In genomic region chr10:69333205-69333604, GRCh38 we compare ENCODE assay signal across 1 cellular context.
TF ChIP-seq lines count a peak whose summit lies in the region.

No MANE protein-coding gene starts in this region.

TF ChIP-seq in H1, 55 proteins besides CTCF, POLR2A, EP300 and RAD21:
- TF ChIP-seq, protein P1, sequence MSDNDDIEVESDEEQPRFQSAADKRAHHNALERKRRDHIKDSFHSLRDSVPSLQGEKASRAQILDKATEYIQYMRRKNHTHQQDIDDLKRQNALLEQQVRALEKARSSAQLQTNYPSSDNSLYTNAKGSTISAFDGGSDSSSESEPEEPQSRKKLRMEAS (IDR thresholded peaks at IDR 0.05) = 0 out of 2 replicates have a peak, but pooled peaks have one; percentile 15
- TF ChIP-seq ASH2L (IDR thresholded peaks at IDR 0.05; ENCODE audit: low read length) (peak; percentile 64), TEAD4 (IDR thresholded peaks at IDR 0.05; ENCODE audit: low read depth, low read length) (peak; percentile 98), SP2 (IDR thresholded peaks at IDR 0.05; ENCODE audit: low read length) (no peak), GABPA (IDR thresholded peaks at IDR 0.05; ENCODE audit: borderline replicate concordance, insufficient read depth, low read length) (peak; percentile 44; the same call in 1 of the 2 replicates), SP1 (IDR thresholded peaks at IDR 0.05; ENCODE audit: low read depth, low read length) (peak; percentile 83), NRF1 (IDR thresholded peaks at IDR 0.05; ENCODE audit: low read depth, low read length) (no peak)
TF ChIP-seq in H1: peak in this region for 5.
